Comparison of ENCODE assay signal across 8 cellular contexts in genomic region chr10:72309290-72310240, GRCh38. TPM values are rescaled to one million over a fixed set of nuclear protein-coding genes. Genes with fewer than 3 reads are reported as not detected.
DNase-seq lines count a peak whose midpoint lies in the region; ATAC-seq and TF ChIP-seq lines count a peak whose summit lies in the region.

No MANE protein-coding gene starts in this region.

- peak overlapping the region; percentile 49 for H3K4me3 Mint-ChIP-seq in stimulated activated naive CD8-positive, alpha-beta T cell treated with anti-CD3 and anti-CD28 coated beads, Interleukin-15, Interleukin-2, amounts not matched to agents 100 ng/mL and 50 ng/mL, for 24 hours

- H3K4me1 Mint-ChIP-seq in stimulated activated naive CD8-positive, alpha-beta T cell treated with anti-CD3 and anti-CD28 coated beads, Interleukin-15, Interleukin-2, amounts not matched to agents 100 ng/mL and 50 ng/mL, for 24 hours (ENCODE audit: low read depth) = peaks cover 69% of the 10 kb centered on the region

- H3K27ac Mint-ChIP-seq in stimulated activated naive CD8-positive, alpha-beta T cell treated with anti-CD3 and anti-CD28 coated beads, Interleukin-15, Interleukin-2, amounts not matched to agents 100 ng/mL and 50 ng/mL, for 24 hours = peak overlapping the region; percentile 91

- H3K27me3 Mint-ChIP-seq in stimulated activated naive CD8-positive, alpha-beta T cell treated with anti-CD3 and anti-CD28 coated beads, Interleukin-15, Interleukin-2, amounts not matched to agents 100 ng/mL and 50 ng/mL, for 24 hours = no peaks in the 10 kb centered on the region

- intact Hi-C loops in colonic mucosa (cut with DNase I) = no loop called here

- H3K9me3 ChIP-seq in colonic mucosa (no peaks in the 10 kb centered on the region), muscle layer of duodenum (ENCODE audit: control insufficient read depth in 1 of 2, low read length in 2 of 2) (no peaks in the 10 kb centered on the region)

- no peaks in the 10 kb centered on the region for H3K9me3 Mint-ChIP-seq in stimulated activated naive CD8-positive, alpha-beta T cell treated with anti-CD3 and anti-CD28 coated beads, Interleukin-15, Interleukin-2, amounts not matched to agents 100 ng/mL and 50 ng/mL, for 24 hours

- no peak for TF ChIP-seq CTCF in colonic mucosa (IDR thresholded peaks at IDR 0.05)

- ATAC-seq in stimulated activated naive CD8-positive, alpha-beta T cell treated with anti-CD3 and anti-CD28 coated beads, Interleukin-15, Interleukin-2, amounts not matched to agents 100 U/mL and 50 U/mL, for 24 hours = no peak
- ATAC-seq in GM19395 (IDR thresholded peaks at IDR 0.05; ENCODE audit: unreplicated experiment) (no peak), GM21529 (IDR thresholded peaks at IDR 0.05; ENCODE audit: unreplicated experiment) (no peak), GM18909 (IDR thresholded peaks at IDR 0.05; ENCODE audit: poor library complexity, unreplicated experiment) (no peak), HG02840 (IDR thresholded peaks at IDR 0.05; ENCODE audit: low FRiP score, unreplicated experiment) (no peak)

- H3K27ac ChIP-seq in colonic mucosa (peak overlapping the region; percentile 93), muscle layer of duodenum (ENCODE audit: low read length) (peak overlapping the region; percentile 39)

- no peaks in the 10 kb centered on the region for H3K36me3 ChIP-seq in colonic mucosa
- H3K36me3 ChIP-seq in muscle layer of duodenum (ENCODE audit: control insufficient read depth in 1 of 2, insufficient read depth in 2 of 2, low read length in 2 of 2) = no peaks in the 10 kb centered on the region

- no peaks in the 10 kb centered on the region for H3K36me3 Mint-ChIP-seq in stimulated activated naive CD8-positive, alpha-beta T cell treated with anti-CD3 and anti-CD28 coated beads, Interleukin-15, Interleukin-2, amounts not matched to agents 100 ng/mL and 50 ng/mL, for 24 hours (ENCODE audit: low read depth)

- H3K9ac ChIP-seq in colonic mucosa (ENCODE audit: low read depth in 2 of 2, low read length in 2 of 2) = peak overlapping the region; percentile 55 to 58

- H3K27me3 ChIP-seq in colonic mucosa = no peaks in the 10 kb centered on the region
- H3K27me3 ChIP-seq in muscle layer of duodenum (ENCODE audit: low read depth, low read length) = no peaks in the 10 kb centered on the region

- no peak overlapping the region for H3K4me3 ChIP-seq in colonic mucosa
- no peak overlapping the region for H3K4me3 ChIP-seq in muscle layer of duodenum (ENCODE audit: low read depth in 1 of 2, low read length in 2 of 2)

- H3K4me1 ChIP-seq in colonic mucosa (peaks cover 23% of the 10 kb centered on the region), muscle layer of duodenum (ENCODE audit: control insufficient read depth in 1 of 2, insufficient read depth in 2 of 2, low read length in 2 of 2) (peaks cover 11 to 14% of the 10 kb centered on the region in 2 donors)

- DNase-seq in stimulated activated naive CD8-positive, alpha-beta T cell treated with anti-CD3 and anti-CD28 coated beads, Interleukin-15, Interleukin-2, amounts not matched to agents 100 U/mL and 50 U/mL, for 24 hours = no peak
- peak; percentile 86 for DNase-seq in colonic mucosa

RNA-seq across cellular contexts. Expression of gene DDIT4, which starts 35.8 kb away (rescaled TPM):
- 100 to 1,000 TPM in 1 of 2 donors, 10 to 100 TPM in 1; 45.5 to 147 TPM for total RNA-seq in colonic mucosa

RNA-seq across cellular contexts. Expression of gene DNAJB12, which starts 45.2 kb away (rescaled TPM):
- 10 to 100 TPM; 29.4 to 37.9 TPM for total RNA-seq in colonic mucosa
